In the genomic region with DNA sequence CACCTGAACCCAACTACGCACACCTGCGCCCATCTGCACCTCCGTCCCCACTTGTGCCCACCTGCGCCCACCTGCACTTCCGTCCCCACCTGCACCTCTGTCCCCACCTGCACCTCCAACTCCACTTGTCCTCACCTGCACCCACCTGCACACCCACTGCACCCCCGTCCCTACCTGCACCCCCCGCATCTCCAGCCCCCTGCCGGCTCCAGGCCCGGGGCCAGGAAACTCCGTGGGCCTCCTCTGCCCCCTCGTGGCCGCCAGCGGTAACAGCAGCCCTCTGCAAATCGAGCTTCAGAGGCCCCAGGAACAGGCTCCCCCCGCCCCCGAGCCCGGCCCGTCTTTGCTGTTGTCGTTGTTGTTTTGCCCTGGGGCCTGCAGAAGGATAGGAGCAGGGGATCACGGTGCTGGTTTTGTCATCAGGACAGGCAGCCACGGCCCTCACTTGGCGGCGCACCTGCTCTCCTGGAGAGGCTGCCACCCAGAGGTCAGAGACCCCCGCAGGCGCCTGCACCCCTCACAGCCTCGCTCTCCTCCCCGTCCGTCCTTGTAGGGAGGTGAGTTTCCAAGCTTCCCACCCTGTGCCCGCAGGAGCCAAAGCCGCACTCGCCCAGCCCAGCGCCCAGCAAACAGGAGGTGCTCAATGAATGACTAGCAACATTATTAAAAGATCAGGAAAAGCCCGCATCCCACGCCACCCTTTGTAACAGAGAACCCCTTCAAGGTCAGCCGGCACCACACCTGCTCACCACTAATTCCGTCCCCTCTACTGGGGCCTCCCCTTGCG, we compare ENCODE assay signal across 1 cellular context.
A peak's percentile ranks its signal among the peaks of the same experiment; 100 is the strongest.
TF ChIP-seq lines count a peak whose summit lies in the region.

No MANE protein-coding gene starts in this region.

TF ChIP-seq in HEK293, 187 proteins besides CTCF, POLR2A, EP300 and RAD21 (continued from another document and continues in another):
- TF ChIP-seq, protein P1, sequence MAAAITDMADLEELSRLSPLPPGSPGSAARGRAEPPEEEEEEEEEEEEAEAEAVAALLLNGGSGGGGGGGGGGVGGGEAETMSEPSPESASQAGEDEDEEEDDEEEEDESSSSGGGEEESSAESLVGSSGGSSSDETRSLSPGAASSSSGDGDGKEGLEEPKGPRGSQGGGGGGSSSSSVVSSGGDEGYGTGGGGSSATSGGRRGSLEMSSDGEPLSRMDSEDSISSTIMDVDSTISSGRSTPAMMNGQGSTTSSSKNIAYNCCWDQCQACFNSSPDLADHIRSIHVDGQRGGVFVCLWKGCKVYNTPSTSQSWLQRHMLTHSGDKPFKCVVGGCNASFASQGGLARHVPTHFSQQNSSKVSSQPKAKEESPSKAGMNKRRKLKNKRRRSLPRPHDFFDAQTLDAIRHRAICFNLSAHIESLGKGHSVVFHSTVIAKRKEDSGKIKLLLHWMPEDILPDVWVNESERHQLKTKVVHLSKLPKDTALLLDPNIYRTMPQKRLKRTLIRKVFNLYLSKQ (tag by site-specific recombination; IDR thresholded peaks at IDR 0.05; ENCODE audit: borderline replicate concordance) = no peak
- no peak for TF ChIP-seq ZNF707 (tag by site-specific recombination; IDR thresholded peaks at IDR 0.05)
- no peak for TF ChIP-seq ZNF837 (tag by site-specific recombination; IDR thresholded peaks at IDR 0.05)
- TF ChIP-seq ZNF155 (tag by site-specific recombination; IDR thresholded peaks at IDR 0.05) = no peak
- TF ChIP-seq ZNF239 (tag by site-specific recombination; IDR thresholded peaks at IDR 0.05) = 0 out of 2 replicates have a peak, but pooled peaks have one; percentile 71
- TF ChIP-seq ZSCAN18 (tag by site-specific recombination; IDR thresholded peaks at IDR 0.05) = no peak
- TF ChIP-seq ZNF692 (tag by site-specific recombination; IDR thresholded peaks at IDR 0.05) = 0 out of 2 replicates have a peak, but pooled peaks have one; percentile 35
- no peak for TF ChIP-seq MEIS1 (CRISPR knock-in tag; IDR thresholded peaks at IDR 0.05; ENCODE audit: borderline replicate concordance)
- TF ChIP-seq, protein P2, sequence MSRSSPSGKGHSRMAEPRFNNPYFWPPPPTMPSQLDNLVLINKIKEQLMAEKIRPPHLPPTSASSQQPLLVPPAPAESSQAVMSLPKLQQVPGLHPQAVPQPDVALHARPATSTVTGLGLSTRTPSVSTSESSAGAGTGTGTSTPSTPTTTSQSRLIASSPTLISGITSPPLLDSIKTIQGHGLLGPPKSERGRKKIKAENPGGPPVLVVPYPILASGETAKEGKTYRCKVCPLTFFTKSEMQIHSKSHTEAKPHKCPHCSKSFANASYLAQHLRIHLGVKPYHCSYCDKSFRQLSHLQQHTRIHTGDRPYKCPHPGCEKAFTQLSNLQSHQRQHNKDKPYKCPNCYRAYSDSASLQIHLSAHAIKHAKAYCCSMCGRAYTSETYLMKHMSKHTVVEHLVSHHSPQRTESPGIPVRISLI (tag by site-specific recombination; IDR thresholded peaks at IDR 0.05) = no peak
- TF ChIP-seq ZNF433 (tag by site-specific recombination; IDR thresholded peaks at IDR 0.05; ENCODE audit: low read depth) = no peak
- no peak for TF ChIP-seq ZNF791 (tag by site-specific recombination; IDR thresholded peaks at IDR 0.05)
- peak; percentile 17; the same call in 1 of the 2 replicates for TF ChIP-seq INSM2 (tag by site-specific recombination; IDR thresholded peaks at IDR 0.05)
- no peak for TF ChIP-seq YY2 (tag by site-specific recombination; IDR thresholded peaks at IDR 0.05)
- peak; percentile 92 for TF ChIP-seq PATZ1 (tag by site-specific recombination; IDR thresholded peaks at IDR 0.05)
- no peak for TF ChIP-seq ZNF112 (tag by site-specific recombination; IDR thresholded peaks at IDR 0.05)
- TF ChIP-seq ZNF211 (tag by site-specific recombination; IDR thresholded peaks at IDR 0.05; ENCODE audit: low read depth) = no peak
- peak; percentile 93 for TF ChIP-seq EGR2 (tag by site-specific recombination; IDR thresholded peaks at IDR 0.05; ENCODE audit: low read depth)
- TF ChIP-seq ZNF157 (tag by site-specific recombination; IDR thresholded peaks at IDR 0.05) = no peak
- no peak for TF ChIP-seq ZNF324 (tag by site-specific recombination; IDR thresholded peaks at IDR 0.05)
- no peak for TF ChIP-seq ZNF670 (tag by site-specific recombination; IDR thresholded peaks at IDR 0.05; ENCODE audit: low read depth)
- TF ChIP-seq ZNF266 (tag by site-specific recombination; IDR thresholded peaks at IDR 0.05; ENCODE audit: low read depth) = 0 out of 2 replicates have a peak, but pooled peaks have one; percentile 20
- TF ChIP-seq ZNF280C (tag by site-specific recombination; IDR thresholded peaks at IDR 0.05) = no peak
- no peak for TF ChIP-seq ZNF423 (tag by site-specific recombination; IDR thresholded peaks at IDR 0.05)
- peak; percentile 43 for TF ChIP-seq ZNF335 (tag by site-specific recombination; conservative IDR thresholded peaks at IDR 0.05)
- TF ChIP-seq ZNF521 (tag by site-specific recombination; IDR thresholded peaks at IDR 0.05) = no peak
- no peak for TF ChIP-seq ZNF76 (tag by site-specific recombination; IDR thresholded peaks at IDR 0.05; ENCODE audit: borderline replicate concordance, low read depth)
- no peak for TF ChIP-seq ZNF391 (tag by site-specific recombination; IDR thresholded peaks at IDR 0.05; ENCODE audit: borderline replicate concordance, low read depth)
- TF ChIP-seq ZEB2 (tag by site-specific recombination; IDR thresholded peaks at IDR 0.05) = peak; percentile 100
- no peak for TF ChIP-seq ZFP41 (tag by site-specific recombination; IDR thresholded peaks at IDR 0.05; ENCODE audit: borderline replicate concordance)
- no peak for TF ChIP-seq ZSCAN16 (tag by site-specific recombination; IDR thresholded peaks at IDR 0.05)
- TF ChIP-seq, protein P3, sequence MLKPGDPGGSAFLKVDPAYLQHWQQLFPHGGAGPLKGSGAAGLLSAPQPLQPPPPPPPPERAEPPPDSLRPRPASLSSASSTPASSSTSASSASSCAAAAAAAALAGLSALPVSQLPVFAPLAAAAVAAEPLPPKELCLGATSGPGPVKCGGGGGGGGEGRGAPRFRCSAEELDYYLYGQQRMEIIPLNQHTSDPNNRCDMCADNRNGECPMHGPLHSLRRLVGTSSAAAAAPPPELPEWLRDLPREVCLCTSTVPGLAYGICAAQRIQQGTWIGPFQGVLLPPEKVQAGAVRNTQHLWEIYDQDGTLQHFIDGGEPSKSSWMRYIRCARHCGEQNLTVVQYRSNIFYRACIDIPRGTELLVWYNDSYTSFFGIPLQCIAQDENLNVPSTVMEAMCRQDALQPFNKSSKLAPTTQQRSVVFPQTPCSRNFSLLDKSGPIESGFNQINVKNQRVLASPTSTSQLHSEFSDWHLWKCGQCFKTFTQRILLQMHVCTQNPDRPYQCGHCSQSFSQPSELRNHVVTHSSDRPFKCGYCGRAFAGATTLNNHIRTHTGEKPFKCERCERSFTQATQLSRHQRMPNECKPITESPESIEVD (tag by site-specific recombination; IDR thresholded peaks at IDR 0.05) = no peak
- peak; percentile 81 for TF ChIP-seq SCRT2 (tag by site-specific recombination; IDR thresholded peaks at IDR 0.05)
- peak; percentile 96 for TF ChIP-seq SCRT1 (tag by site-specific recombination; IDR thresholded peaks at IDR 0.05; ENCODE audit: borderline replicate concordance)
- TF ChIP-seq ZSCAN23 (tag by site-specific recombination; IDR thresholded peaks at IDR 0.05) = no peak
- TF ChIP-seq SP7 (tag by site-specific recombination; IDR thresholded peaks at IDR 0.05) = peak; percentile 44; the same call in 1 of the 2 replicates
- TF ChIP-seq ZBTB11 (tag by site-specific recombination; conservative IDR thresholded peaks at IDR 0.05; ENCODE audit: low read depth) = no peak
- TF ChIP-seq ZBTB20 (tag by site-specific recombination; IDR thresholded peaks at IDR 0.05) = no peak
- no peak for TF ChIP-seq ZNF585B (tag by site-specific recombination; IDR thresholded peaks at IDR 0.05)
- TF ChIP-seq BCL11A (tag by site-specific recombination; IDR thresholded peaks at IDR 0.05; ENCODE audit: low read depth) = no peak
